ENCODE assay signal across 8 cellular contexts in genomic region chr4:119470021-119470736, GRCh38.
DNase-seq lines count a peak whose midpoint lies in the region; ATAC-seq, FAIRE-seq and TF ChIP-seq lines count a peak whose summit lies in the region.
"Not testable (repeated sequence)": the region's sequence is repeated elsewhere in the genome, so short reads cannot be mapped to it uniquely, and the experiment has no call there.

No MANE protein-coding gene starts in this region.

- H3K4me1 ChIP-seq in KMS-11 (ENCODE audit: low read depth, poor library complexity, severe bottlenecking), result peaks cover 22% of the 10 kb centered on the region
- not testable (repeated sequence) for H3K4me1 ChIP-seq in H1 (replicated peaks in 1 of 4; ENCODE audit: control insufficient read depth in 3 of 4, insufficient read depth in 4 of 4, low read length in 3 of 4)

- H3K4me1 Mint-ChIP-seq in activated T-helper 1 cell treated with anti-CD3 and anti-CD28 coated beads, Interleukin-12 subunit alpha, Interleukin-12 subunit beta, Interleukin-2, Interleukin-4 antibody, amounts not matched to agents 30 ng/mL and 10 ng/mL and 1 ng/mL, durations not matched to agents 14 hours and 24 hours and 36 hours (ENCODE audit: low read depth), result not testable (repeated sequence)

- not testable (repeated sequence) for H3K36me3 ChIP-seq in KMS-11 (ENCODE audit: insufficient read depth)
- peaks cover 0 to 12% (median 1%) of the 10 kb centered on the region in 4 experiments; a peak in 4 of 8 replicates for H3K36me3 ChIP-seq in H1 (ENCODE audit: control insufficient read depth in 2 of 4, insufficient read depth in 4 of 4, low read length in 3 of 4)

- not testable (repeated sequence) for H2BK12ac ChIP-seq in H1 (ENCODE audit: low read depth, low read length)

- ATAC-seq in GM18498 (IDR thresholded peaks at IDR 0.05; ENCODE audit: unreplicated experiment) (peak; percentile 83), GM19452 (IDR thresholded peaks at IDR 0.05; ENCODE audit: unreplicated experiment) (peak; percentile 52), HG02571 (IDR thresholded peaks at IDR 0.05; ENCODE audit: unreplicated experiment) (peak; percentile 68), HG03108 (IDR thresholded peaks at IDR 0.05; ENCODE audit: unreplicated experiment) (peak; percentile 39)

- not testable (repeated sequence) for H4K8ac ChIP-seq in H1 (ENCODE audit: extremely low read depth, insufficient read depth, low read length)

- not testable (repeated sequence) for H2BK15ac ChIP-seq in H1 (ENCODE audit: low read length)

- not testable (repeated sequence) for H3K79me1 ChIP-seq in H1 (ENCODE audit: low read depth, low read length)

- H3K9ac ChIP-seq in KMS-11; H1 (replicated peaks in 1 of 4; ENCODE audit: extremely low read depth in 1 of 4, low read depth in 3 of 4, low read length in 3 of 4): not testable (repeated sequence)

- not testable (repeated sequence) for H4K5ac ChIP-seq in H1 (ENCODE audit: insufficient read length, low read depth, low read length)

- H3K27me3 ChIP-seq in KMS-11 (ENCODE audit: insufficient read depth, low read depth); H1 (replicated peaks in 1 of 4; ENCODE audit: control insufficient read depth in 3 of 4, extremely low read depth in 1 of 4, insufficient read depth in 3 of 4, low read length in 3 of 4): not testable (repeated sequence)

- not testable (repeated sequence) for H3K9me3 Mint-ChIP-seq in activated T-helper 1 cell treated with anti-CD3 and anti-CD28 coated beads, Interleukin-12 subunit alpha, Interleukin-12 subunit beta, Interleukin-2, Interleukin-4 antibody, amounts not matched to agents 30 ng/mL and 10 ng/mL and 1 ng/mL, durations not matched to agents 14 hours and 24 hours and 36 hours

- not testable (repeated sequence) for H2AK5ac ChIP-seq in H1 (ENCODE audit: low read depth, low read length)

- H3K79me2 ChIP-seq in KMS-11 (ENCODE audit: insufficient read depth, low read depth); H1 (ENCODE audit: control insufficient read depth in 1 of 2, insufficient read depth in 2 of 2, low read length in 2 of 2): not testable (repeated sequence)

- not testable (repeated sequence) for TF ChIP-seq CTCF in KMS-11 (conservative IDR thresholded peaks at IDR 0.05; ENCODE audit: low read depth, low read length); H1 (IDR thresholded peaks at IDR 0.05; ENCODE audit: control extremely low read depth in 1 of 3, insufficient read depth in 1 of 3, low read depth in 1 of 3, low read length in 3 of 3)

- not testable (repeated sequence) for H3K4ac ChIP-seq in H1 (replicated peaks; ENCODE audit: insufficient read length, low read depth, low read length)

- H3K27ac Mint-ChIP-seq in activated T-helper 1 cell treated with anti-CD3 and anti-CD28 coated beads, Interleukin-12 subunit alpha, Interleukin-12 subunit beta, Interleukin-2, Interleukin-4 antibody, amounts not matched to agents 30 ng/mL and 10 ng/mL and 1 ng/mL, durations not matched to agents 14 hours and 24 hours and 36 hours, result peak overlapping the region; percentile 44

- not testable (repeated sequence) for TF ChIP-seq RAD21 in H1 (IDR thresholded peaks at IDR 0.05 in 1 of 2, conservative IDR thresholded peaks at IDR 0.05 in 1 of 2; ENCODE audit: low read depth in 2 of 2, low read length in 2 of 2)

- H3K56ac ChIP-seq in H1 (replicated peaks; ENCODE audit: insufficient read length, low read depth, low read length), result not testable (repeated sequence)

- peaks cover 18% of the 10 kb centered on the region for H3K36me3 Mint-ChIP-seq in activated T-helper 1 cell treated with anti-CD3 and anti-CD28 coated beads, Interleukin-12 subunit alpha, Interleukin-12 subunit beta, Interleukin-2, Interleukin-4 antibody, amounts not matched to agents 30 ng/mL and 10 ng/mL and 1 ng/mL, durations not matched to agents 14 hours and 24 hours and 36 hours (ENCODE audit: low read depth)

- peak; percentile 84 for FAIRE-seq in H1 (lab: Jason Lieb, UNC)

- not testable (repeated sequence) for DNase-seq in activated T-helper 1 cell treated with anti-CD3 and anti-CD28 coated beads, Interleukin-12 subunit alpha, Interleukin-12 subunit beta, Interleukin-2, Interleukin-4 antibody, amounts not matched to agents 30 ng/mL and 10 ng/mL and 1 ng/mL, durations not matched to agents 14 hours and 24 hours and 36 hours (ENCODE audit: low spot score); H1 (ENCODE audit: low read depth in 1 of 2, low spot score in 2 of 2)
- DNase-seq in renal cortical epithelial cell (ENCODE audit: low read depth), result peak; percentile 55

- POLR2A ChIA-PET in H1 (lab: Charles Lee; ENCODE audit: partially characterized antibody), result not testable (repeated sequence)

- not testable (repeated sequence) for H2BK120ac ChIP-seq in H1 (replicated peaks; ENCODE audit: low read depth, low read length)

- H3K23me2 ChIP-seq in H1 (ENCODE audit: low read depth, low read length), result not testable (repeated sequence)

- not testable (repeated sequence) for H4K20me1 ChIP-seq in KMS-11 (ENCODE audit: insufficient read depth); H1 (replicated peaks in 1 of 2; ENCODE audit: control insufficient read depth in 1 of 2, insufficient read depth in 2 of 2, low read length in 2 of 2)

- H3K27me3 Mint-ChIP-seq in activated T-helper 1 cell treated with anti-CD3 and anti-CD28 coated beads, Interleukin-12 subunit alpha, Interleukin-12 subunit beta, Interleukin-2, Interleukin-4 antibody, amounts not matched to agents 30 ng/mL and 10 ng/mL and 1 ng/mL, durations not matched to agents 14 hours and 24 hours and 36 hours (ENCODE audit: insufficient read depth), result not testable (repeated sequence)

- H3K4me3 Mint-ChIP-seq in activated T-helper 1 cell treated with anti-CD3 and anti-CD28 coated beads, Interleukin-12 subunit alpha, Interleukin-12 subunit beta, Interleukin-2, Interleukin-4 antibody, amounts not matched to agents 30 ng/mL and 10 ng/mL and 1 ng/mL, durations not matched to agents 14 hours and 24 hours and 36 hours, result not testable (repeated sequence)

- H3K4me3 ChIP-seq in KMS-11 (IDR thresholded peaks at IDR 0.05; ENCODE audit: insufficient read depth, low read depth, low read length); H1 (ENCODE audit: extremely low read depth in 1 of 4, insufficient read depth in 2 of 4, low read depth in 3 of 4, low read length in 4 of 4): not testable (repeated sequence)

- peak overlapping the region; percentile 43 for H3K4me2 ChIP-seq in KMS-11
- H3K4me2 ChIP-seq in H1 (ENCODE audit: insufficient read depth in 1 of 2, low read depth in 2 of 2, low read length in 2 of 2), result not testable (repeated sequence)

- peak overlapping the region; percentile 23; the same call in 1 of the 2 replicates for H3K27ac ChIP-seq in KMS-11
- H3K27ac ChIP-seq in H1 (ENCODE audit: low read depth, low read length), result not testable (repeated sequence)

- not testable (repeated sequence) for H2AFZ ChIP-seq in KMS-11 (ENCODE audit: low read depth); H1 (ENCODE audit: low read length)

- H3K14ac ChIP-seq in H1 (ENCODE audit: insufficient read length), result not testable (repeated sequence)

- intact Hi-C loops in activated T-helper 1 cell treated with anti-CD3 and anti-CD28 coated beads, Interleukin-12 subunit alpha, Interleukin-12 subunit beta, Interleukin-2, Interleukin-4 antibody, amounts not matched to agents 30 ng/mL and 10 ng/mL and 1 ng/mL, durations not matched to agents 14 hours and 24 hours and 36 hours (cut with micrococcal nuclease), result not testable (repeated sequence)

- H2BK5ac ChIP-seq in H1 (ENCODE audit: low read depth, low read length), result not testable (repeated sequence)

- TF ChIP-seq POLR2A in H1 (IDR thresholded peaks at IDR 0.05; ENCODE audit: control extremely low read depth in 1 of 2, low read depth in 2 of 2, low read length in 2 of 2), result not testable (repeated sequence)

- not testable (repeated sequence) for H4K91ac ChIP-seq in H1 (replicated peaks; ENCODE audit: insufficient read length, low read length)

- H3K23ac ChIP-seq in H1 (ENCODE audit: insufficient read length), result not testable (repeated sequence)

- not testable (repeated sequence) for H2BK20ac ChIP-seq in H1 (ENCODE audit: low read length)

- WGBS in H1 (ENCODE audit: extremely low coverage in 1 of 2, insufficient coverage in 1 of 2, insufficient read length in 1 of 2, insufficient replicate concordance in 2 of 2, low coverage in 1 of 2, low lambda C conversion rate in 2 of 2, missing lambda C conversion rate in 1 of 2), 2 experiments, result 93% methylated on average over 2 of the region's 2 CpGs; no CpG with 5 or more reads in 1 of the 2 experiments

- not testable (repeated sequence) for H3K18ac ChIP-seq in H1 (ENCODE audit: extremely low read depth, low read length)

- CTCF ChIA-PET in H1 (lab: Charles Lee; ENCODE audit: partially characterized antibody), result not testable (repeated sequence)

- TF ChIP-seq EP300 in H1 (IDR thresholded peaks at IDR 0.05; ENCODE audit: borderline replicate concordance in 1 of 2, low read depth in 2 of 2, low read length in 2 of 2), result not testable (repeated sequence)

- not testable (repeated sequence) for H3K9me3 ChIP-seq in H1 (ENCODE audit: insufficient read depth in 2 of 2, low read depth in 1 of 2, low read length in 1 of 2)
